Comparison of ENCODE assay signal across 26 cellular contexts in genomic region chr6:35409245-35409644, GRCh38. TPM values are rescaled to one million over a fixed set of nuclear protein-coding genes. Genes with fewer than 3 reads are reported as not detected.
DNase-seq lines count a peak whose midpoint lies in the region; ATAC-seq, FAIRE-seq and TF ChIP-seq lines count a peak whose summit lies in the region.
"Had no signal": no experiment of that assay in that cellular context is flagged by ENCODE, and none has a peak within 500 bp of the region (broad histone marks: within the 10 kb centered on the region; RNA-seq: fewer than 3 reads in every experiment).

No MANE protein-coding gene starts in this region.

- H3K9me3 ChIP-seq in CD8-positive, alpha-beta memory T cell (ENCODE audit: low read length), result no peaks in the 10 kb centered on the region
- no peaks in the 10 kb centered on the region for H3K9me3 ChIP-seq in K562 (replicated peaks; ENCODE audit: control insufficient read depth, insufficient read depth, low read depth, low read length)
- H3K9me3 ChIP-seq in thyroid gland, result no peaks in the 10 kb centered on the region
- no peaks in the 10 kb centered on the region for H3K9me3 ChIP-seq in sigmoid colon
- H3K9me3 ChIP-seq in prostate gland, result no peaks in the 10 kb centered on the region
- H3K9me3 ChIP-seq: HAP-1, MG63 had no signal

- TF ChIP-seq CTCF in K562 (IDR thresholded peaks at IDR 0.05 in 2 of 3, conservative IDR thresholded peaks at IDR 0.05 in 1 of 3; ENCODE audit: insufficient read depth in 2 of 3, low read depth in 1 of 3, low read length in 3 of 3) (no peak), thyroid gland (IDR thresholded peaks at IDR 0.05) (no peak), sigmoid colon (IDR thresholded peaks at IDR 0.05) (no peak), prostate gland (IDR thresholded peaks at IDR 0.05) (no peak)

- H3K79me2 ChIP-seq in K562 (ENCODE audit: control insufficient read depth, insufficient read depth, low read length), result no peaks in the 10 kb centered on the region

- H3K27me3 Mint-ChIP-seq in activated T-cell treated with anti-CD3 and anti-CD28 coated beads, Interleukin-2, amount 50 U/mL, for 24 hours, result no peaks in the 10 kb centered on the region
- H3K27me3 Mint-ChIP-seq in CD8-positive, alpha-beta memory T cell, result no peaks in the 10 kb centered on the region
- H3K27me3 Mint-ChIP-seq: CD4-positive, CD25-positive, alpha-beta regulatory T cell had no signal

- TF ChIP-seq POLR2A in K562 (conservative IDR thresholded peaks at IDR 0.05), result no peak
- no peak for TF ChIP-seq POLR2A in thyroid gland (IDR thresholded peaks at IDR 0.05)
- TF ChIP-seq POLR2A in sigmoid colon (IDR thresholded peaks at IDR 0.05), result no peak
- no peak for TF ChIP-seq POLR2A in prostate gland (IDR thresholded peaks at IDR 0.05)

- peak; percentile 61 for FAIRE-seq in K562 (lab: Jason Lieb, UNC)
- FAIRE-seq: GM12878 had no signal

- ATAC-seq in K562 (peak; percentile 65; the same call in 2 of the 3 replicates), HG03460 (IDR thresholded peaks at IDR 0.05; ENCODE audit: unreplicated experiment) (no peak)
- ATAC-seq: GM12878 had no signal

- H4K20me1 ChIP-seq in K562 (replicated peaks; ENCODE audit: control insufficient read depth, insufficient read depth, low read length), result peaks cover 23% of the 10 kb centered on the region

- no peak for TF ChIP-seq EP300 in K562 (IDR thresholded peaks at IDR 0.05; ENCODE audit: low read length)
- TF ChIP-seq EP300 in sigmoid colon (IDR thresholded peaks at IDR 0.05), result no peak

- H3K4me2 ChIP-seq in K562 (ENCODE audit: insufficient read depth, low read length), result no peak overlapping the region
- H3K4me2 ChIP-seq: PC-9 had no signal

- peak overlapping the region; percentile 59 for H3K27ac Mint-ChIP-seq in activated T-cell treated with anti-CD3 and anti-CD28 coated beads, Interleukin-2, amount 50 U/mL, for 24 hours
- peak overlapping the region in 5 of 8 donors; percentile 24 to 94 (median 82) for H3K27ac Mint-ChIP-seq in CD8-positive, alpha-beta memory T cell
- H3K27ac Mint-ChIP-seq: HFFc6 had no signal

- H3K4me3 ChIP-seq in CD8-positive, alpha-beta memory T cell (ENCODE audit: low read length), result no peak overlapping the region
- H3K4me3 ChIP-seq in K562 (no peak overlapping the region), thyroid gland (replicated peaks in 1 of 3) (no peak overlapping the region), sigmoid colon (no peak overlapping the region), prostate gland (no peak overlapping the region)
- H3K4me3 ChIP-seq: GM12878, HAP-1, MG63, PC-9 had no signal

- no peaks in the 10 kb centered on the region for H3K9me3 Mint-ChIP-seq in activated T-cell treated with anti-CD3 and anti-CD28 coated beads, Interleukin-2, amount 50 U/mL, for 24 hours
- no peaks in the 10 kb centered on the region for H3K9me3 Mint-ChIP-seq in CD8-positive, alpha-beta memory T cell
- H3K9me3 Mint-ChIP-seq: CD4-positive, CD25-positive, alpha-beta regulatory T cell; HFFc6 had no signal

- no peak for TF ChIP-seq RAD21 in K562 (CRISPR knock-in tag; conservative IDR thresholded peaks at IDR 0.05 in 1 of 2, IDR thresholded peaks at IDR 0.05 in 1 of 2)

- H2AFZ ChIP-seq in K562 (ENCODE audit: low read depth, low read length), result no peak overlapping the region
- H2AFZ ChIP-seq: PC-9 had no signal

- no peak overlapping the region for H3K4me3 Mint-ChIP-seq in activated T-cell treated with anti-CD3 and anti-CD28 coated beads, Interleukin-2, amount 50 U/mL, for 24 hours
- H3K4me3 Mint-ChIP-seq in CD8-positive, alpha-beta memory T cell, result no peak overlapping the region
- H3K4me3 Mint-ChIP-seq: HFFc6 had no signal

- intact Hi-C loops in K562 (cut with micrococcal nuclease), result no loop called here
- intact Hi-C loops in thyroid gland (cut with DNase I), result no loop called here
- intact Hi-C loops in sigmoid colon (cut with DNase I), result no loop called here
- intact Hi-C loops in prostate gland (cut with DNase I), result no loop called here

- no peaks in the 10 kb centered on the region for H3K9me1 ChIP-seq in K562 (ENCODE audit: control insufficient read depth, insufficient read depth, low read length)

- in situ Hi-C loops in K562 (cut with MboI), result no loop called here

- POLR2A ChIA-PET in CD8-positive, alpha-beta memory T cell (lab: Charles Lee), result no interaction called here
- POLR2A ChIA-PET in K562 (lab: Yijun Ruan, JAX), result interaction anchor here (0.6 to 1.5 kb wide), 2 partner anchors 31 to 94 kb away, joined by 4 to 5 read pairs; no protein-coding TSS in a partner anchor

- no peak overlapping the region for H3K27ac ChIP-seq in CD8-positive, alpha-beta memory T cell (ENCODE audit: low read depth, low read length)
- no peak overlapping the region for H3K27ac ChIP-seq in K562 (ENCODE audit: extremely low read depth, low read depth, low read length)
- peak overlapping the region in 2 of 3 donors; percentile 18 to 28 for H3K27ac ChIP-seq in thyroid gland
- no peak overlapping the region for H3K27ac ChIP-seq in sigmoid colon
- no peak overlapping the region for H3K27ac ChIP-seq in prostate gland
- H3K27ac ChIP-seq: PC-9 had no signal

- CTCF ChIA-PET in CD8-positive, alpha-beta memory T cell (lab: Charles Lee), result no interaction called here
- CTCF ChIA-PET in K562 (lab: Yijun Ruan, JAX; ENCODE audit: low intra/inter-chr PET ratio), result no interaction called here

- H3K9ac ChIP-seq in K562 (ENCODE audit: insufficient read depth in 1 of 2, low read depth in 2 of 2, low read length in 2 of 2), result no peak overlapping the region

- H3K27me3 ChIP-seq in CD8-positive, alpha-beta memory T cell (ENCODE audit: insufficient read depth, low read length, poor library complexity, severe bottlenecking), result no peaks in the 10 kb centered on the region
- H3K27me3 ChIP-seq in K562 (ENCODE audit: control insufficient read depth in 2 of 2, insufficient read depth in 2 of 2, low read length in 2 of 2), result 0 out of 5 replicates have a peak, but pooled peaks cover 0 to 3% of the 10 kb centered on the region in 2 experiments
- H3K27me3 ChIP-seq in thyroid gland, result no peaks in the 10 kb centered on the region
- no peaks in the 10 kb centered on the region for H3K27me3 ChIP-seq in sigmoid colon
- H3K27me3 ChIP-seq in prostate gland (replicated peaks; ENCODE audit: insufficient read depth), result no peaks in the 10 kb centered on the region
- H3K27me3 ChIP-seq: MG63 had no signal

- BruUV-seq in K562 (replicated peaks; lab: Mats Ljungman, UMichigan), result no TSS peak

- H3K36me3 Mint-ChIP-seq in activated T-cell treated with anti-CD3 and anti-CD28 coated beads, Interleukin-2, amount 50 U/mL, for 24 hours (ENCODE audit: low read depth), result peaks cover 37% of the 10 kb centered on the region
- H3K36me3 Mint-ChIP-seq in CD8-positive, alpha-beta memory T cell, result peaks cover 3 to 42% (median 14%) of the 10 kb centered on the region in 3 donors

- H3K4me1 ChIP-seq in CD8-positive, alpha-beta memory T cell (ENCODE audit: insufficient read depth, low read length), result no peaks in the 10 kb centered on the region
- H3K4me1 ChIP-seq in K562 (replicated peaks in 1 of 2; ENCODE audit: control insufficient read depth in 2 of 2, insufficient read depth in 2 of 2, low read length in 2 of 2), result peaks cover 4 to 7% of the 10 kb centered on the region in 2 experiments; a peak in 4 of 5 replicates
- peaks cover 17 to 25% of the 10 kb centered on the region in 2 donors for H3K4me1 ChIP-seq in thyroid gland
- peaks cover 0 to under 1% (median under 1%) of the 10 kb centered on the region in 4 donors for H3K4me1 ChIP-seq in sigmoid colon
- H3K4me1 ChIP-seq in prostate gland (replicated peaks), result no peaks in the 10 kb centered on the region
- H3K4me1 ChIP-seq: HAP-1 had no signal

- H3K36me3 ChIP-seq in CD8-positive, alpha-beta memory T cell (ENCODE audit: insufficient read depth, low read length), result peaks cover 15% of the 10 kb centered on the region
- H3K36me3 ChIP-seq in K562 (ENCODE audit: control insufficient read depth, insufficient read depth, low read length) (peaks cover 3% of the 10 kb centered on the region; the same call in 1 of the 3 replicates), thyroid gland (peaks cover 11 to 17% of the 10 kb centered on the region in 2 donors), sigmoid colon (peaks cover 0 to 27% (median 10%) of the 10 kb centered on the region in 4 donors), prostate gland (no peaks in the 10 kb centered on the region)

- no peak for DNase-seq in activated T-cell treated with anti-CD3 and anti-CD28 coated beads, Interleukin-2, amount 50 U/mL, for 24 hours
- DNase-seq in activated T-cell treated with anti-CD3 and anti-CD28 coated beads, Interleukin-2, amount 50 U/mL, for 48 hours, result no peak
- DNase-seq in CD8-positive, alpha-beta memory T cell, result peak in 1 of 5 donors; percentile 5
- DNase-seq in K562 (ENCODE audit: extremely low read depth in 1 of 4, low spot score in 3 of 4), result no peak
- no peak for DNase-seq in thyroid gland
- no peak for DNase-seq in sigmoid colon
- DNase-seq in prostate gland (ENCODE audit: low spot score), result no peak
- DNase-seq: CD4-positive, CD25-positive, alpha-beta regulatory T cell; DMS 273 treated with DMSO at 0.1 percent for 48 hours; DMS79; EL; GDM1; GOT3; HFFc6; KG1; MG63; NCI-H2029; NCI-H446 treated with DMSO at 0.1 percent for 48 hours; NCI-H526; NCI-H82; NK-92 treated with Interleukin-12 subunit alpha and Interleukin-12 subunit beta, amount 100 ng/mL, for 24 hours; PC-9; Right ventricle myocardium superior had no signal

- 5% methylated on average over 5 of the region's 5 CpGs for WGBS in K562 (ENCODE audit: insufficient coverage, low coverage, missing lambda C conversion rate)
- 74 to 76% methylated on average over 5 of the region's 5 CpGs for WGBS in thyroid gland, 2 donors
- 90 to 93% methylated on average over 5 of the region's 5 CpGs for WGBS in sigmoid colon, 2 donors
- WGBS in prostate gland, result 95% methylated on average over 5 of the region's 5 CpGs

- peaks cover 26% of the 10 kb centered on the region for H3K4me1 Mint-ChIP-seq in activated T-cell treated with anti-CD3 and anti-CD28 coated beads, Interleukin-2, amount 50 U/mL, for 24 hours (ENCODE audit: low read depth)
- H3K4me1 Mint-ChIP-seq in CD8-positive, alpha-beta memory T cell, result peaks cover 20 to 32% (median 22%) of the 10 kb centered on the region in 3 donors

RNA-seq across cellular contexts. Expression of gene FANCE, which starts 42.9 kb away (rescaled TPM):
- total RNA-seq in CD8-positive, alpha-beta memory T cell, result 10 to 100 TPM; 23.6 to 27.5 TPM
- 6.5 TPM for polyA plus RNA-seq in CD8-positive, alpha-beta memory T cell
- total RNA-seq in K562 (2011; cell fraction: chromatin; rRNA removed; ENCODE audit: low replicate concordance), result 16.1 and 26.5 TPM in 2 replicates
- total RNA-seq in K562 (2011; cell fraction: nucleolus; rRNA removed), result 19.5 and 21.1 TPM in 2 replicates
- total RNA-seq in K562 (2011; cell fraction: nucleoplasm; rRNA removed), result 16.1 and 16.4 TPM in 2 replicates
- 26.7 and 30.2 TPM in 2 replicates for total RNA-seq in K562 (2014; rRNA removed)
- total RNA-seq in K562 (2014; rRNA removed; fragmentation: Illumina TruSeq; extraction: Trizol), result 16.1 and 16.8 TPM in 2 replicates
- total RNA-seq in K562 (2015; rRNA removed; fragmentation: Illumina TruSeq; extraction: Trizol), result 14.5 and 14.8 TPM in 2 replicates
- total RNA-seq in K562 (2021), result 23.7 and 26.1 TPM in 2 replicates
- polyA plus RNA-seq in K562 (2011; rRNA removed), result 17.0 and 20.4 TPM in 2 replicates
- 19.3 and 22.3 TPM in 2 replicates for polyA plus RNA-seq in K562 (2011; cell fraction: cytosol; rRNA removed)
- 18.2 and 22.0 TPM in 2 replicates for polyA plus RNA-seq in K562 (2011; cell fraction: nucleus; rRNA removed)
- polyA plus RNA-seq in K562 (2012), result 13.1 and 18.0 TPM in 2 replicates
- polyA plus RNA-seq in K562 (2014; fragmentation: Illumina TruSeq; extraction: Trizol), result 17.3 and 18.3 TPM in 2 replicates
- polyA plus RNA-seq in K562 (2014; fragmentation: Nextera tagmentation; extraction: Ambion mirVana), result 1 to 10 TPM; 5.7 to 5.9 TPM
- 17.2 and 20.4 TPM in 2 replicates for polyA plus RNA-seq in K562 (2014; rRNA removed)
- 14.5 and 16.4 TPM in 2 replicates for polyA minus RNA-seq in K562 (2011; rRNA and poly(A)+ RNA removed)
- 12.4 and 15.0 TPM in 2 replicates for polyA minus RNA-seq in K562 (2011; cell fraction: cytosol; rRNA and poly(A)+ RNA removed)
- polyA minus RNA-seq in K562 (2011; cell fraction: nucleus; rRNA and poly(A)+ RNA removed), result 4.8 and 6.6 TPM in 2 replicates
- total RNA-seq in thyroid gland, result 1 to 10 TPM; 4.1 to 6.6 (median 6.2) TPM
- total RNA-seq in sigmoid colon, result 1 to 10 TPM; 3.3 to 3.9 (median 3.7) TPM
- polyA plus RNA-seq in sigmoid colon, result 1 to 10 TPM; 2.4 to 5.2 (median 3.2) TPM
- 10 to 100 TPM in 1 of 2 donors, 1 to 10 TPM in 1; 7.5 to 14.0 TPM for total RNA-seq in prostate gland

RNA-seq across cellular contexts. Expression of gene RPL10A, which starts 59.0 kb away (rescaled TPM):
- 1,000 to 10,000 TPM; 1,737 to 1,739 TPM for total RNA-seq in CD8-positive, alpha-beta memory T cell
- polyA plus RNA-seq in CD8-positive, alpha-beta memory T cell, result 970 TPM
- 362 and 601 TPM in 2 replicates for total RNA-seq in K562 (2011; cell fraction: chromatin; rRNA removed; ENCODE audit: low replicate concordance)
- 935 and 968 TPM in 2 replicates for total RNA-seq in K562 (2011; cell fraction: nucleolus; rRNA removed)
- total RNA-seq in K562 (2011; cell fraction: nucleoplasm; rRNA removed), result 800 and 1,320 TPM in 2 replicates
- 2,223 and 2,318 TPM in 2 replicates for total RNA-seq in K562 (2014; rRNA removed)
- 1,978 and 2,020 TPM in 2 replicates for total RNA-seq in K562 (2014; rRNA removed; fragmentation: Illumina TruSeq; extraction: Trizol)
- total RNA-seq in K562 (2015; rRNA removed; fragmentation: Illumina TruSeq; extraction: Trizol), result 1,939 and 1,940 TPM in 2 replicates
- 1,856 and 1,978 TPM in 2 replicates for total RNA-seq in K562 (2021)
- polyA plus RNA-seq in K562 (2011; rRNA removed), result 3,124 and 3,130 TPM in 2 replicates
- polyA plus RNA-seq in K562 (2011; cell fraction: cytosol; rRNA removed), result 2,866 and 3,308 TPM in 2 replicates
- polyA plus RNA-seq in K562 (2011; cell fraction: nucleus; rRNA removed), result 2,021 and 2,231 TPM in 2 replicates
- polyA plus RNA-seq in K562 (2012), result 2,102 and 3,298 TPM in 2 replicates
- polyA plus RNA-seq in K562 (2014; fragmentation: Illumina TruSeq; extraction: Trizol), result 2,585 and 3,193 TPM in 2 replicates
- polyA plus RNA-seq in K562 (2014; fragmentation: Nextera tagmentation; extraction: Ambion mirVana), result 1,000 to 10,000 TPM; 1,589 to 2,116 TPM
- polyA plus RNA-seq in K562 (2014; rRNA removed), result 2,844 and 3,237 TPM in 2 replicates
- 1,756 and 1,900 TPM in 2 replicates for polyA minus RNA-seq in K562 (2011; rRNA and poly(A)+ RNA removed)
- 874 and 913 TPM in 2 replicates for polyA minus RNA-seq in K562 (2011; cell fraction: cytosol; rRNA and poly(A)+ RNA removed)
- polyA minus RNA-seq in K562 (2011; cell fraction: nucleus; rRNA and poly(A)+ RNA removed), result 342 and 506 TPM in 2 replicates
- 1,000 to 10,000 TPM; 1,123 to 2,881 (median 1,235) TPM for total RNA-seq in thyroid gland
- 1,000 to 10,000 TPM; 1,381 to 2,837 (median 2,184) TPM for total RNA-seq in sigmoid colon
- polyA plus RNA-seq in sigmoid colon, result 1,000 to 10,000 TPM; 1,931 to 3,217 (median 2,051) TPM
- 1,000 to 10,000 TPM in 1 of 2 donors, 100 to 1,000 TPM in 1; 897 to 2,172 TPM for total RNA-seq in prostate gland

Comparison
In these comparisons a context has a peak if more than half of its experiments do, and no peak if none do; other contexts are left out.
1. H3K27ac ChIP-seq: peak in thyroid gland (2 of 3); none in CD8-positive, alpha-beta memory T cell (single experiment), K562 (single experiment), sigmoid colon (0 of 4) and prostate gland (0 of 2).